Comparison of ENCODE assay signal across 8 cellular contexts in the genomic region with DNA sequence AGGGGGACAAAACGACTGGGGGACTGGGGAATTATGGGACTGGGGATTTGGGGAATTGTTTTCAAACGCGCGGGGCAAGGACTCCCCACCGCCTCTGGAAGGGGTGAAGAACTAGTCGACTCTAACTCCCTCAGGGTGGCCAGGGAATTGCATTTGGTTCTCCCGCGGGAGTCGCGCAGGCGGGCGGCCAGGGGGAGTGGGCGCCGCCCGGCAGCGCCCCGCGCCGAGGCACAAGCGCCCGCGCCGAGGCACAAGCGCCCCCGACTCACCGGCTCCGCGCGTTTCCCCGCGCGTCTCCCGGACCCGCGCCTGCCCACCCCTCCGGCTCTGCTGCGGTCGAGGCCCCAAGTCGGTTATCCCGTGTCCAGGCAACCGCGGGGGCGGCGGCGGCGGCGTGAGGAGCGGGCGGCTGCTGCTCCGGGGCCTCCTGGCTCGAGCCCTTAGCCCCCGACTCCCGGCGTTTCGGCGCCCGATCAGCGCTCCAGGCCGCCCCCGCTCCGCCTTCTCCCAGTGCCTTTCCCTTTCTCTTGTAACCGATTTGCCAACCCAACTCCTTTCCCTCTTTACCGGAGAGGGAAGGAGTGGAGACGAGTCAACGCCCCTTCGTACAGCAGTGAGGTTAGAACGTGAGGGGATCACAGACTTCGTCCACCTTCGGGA. TPM values are rescaled to one million over a fixed set of nuclear protein-coding genes. Genes with fewer than 3 reads are reported as not detected.
DNase-seq lines count a peak whose midpoint lies in the region; ATAC-seq and TF ChIP-seq lines count a peak whose summit lies in the region.

A gene with protein sequence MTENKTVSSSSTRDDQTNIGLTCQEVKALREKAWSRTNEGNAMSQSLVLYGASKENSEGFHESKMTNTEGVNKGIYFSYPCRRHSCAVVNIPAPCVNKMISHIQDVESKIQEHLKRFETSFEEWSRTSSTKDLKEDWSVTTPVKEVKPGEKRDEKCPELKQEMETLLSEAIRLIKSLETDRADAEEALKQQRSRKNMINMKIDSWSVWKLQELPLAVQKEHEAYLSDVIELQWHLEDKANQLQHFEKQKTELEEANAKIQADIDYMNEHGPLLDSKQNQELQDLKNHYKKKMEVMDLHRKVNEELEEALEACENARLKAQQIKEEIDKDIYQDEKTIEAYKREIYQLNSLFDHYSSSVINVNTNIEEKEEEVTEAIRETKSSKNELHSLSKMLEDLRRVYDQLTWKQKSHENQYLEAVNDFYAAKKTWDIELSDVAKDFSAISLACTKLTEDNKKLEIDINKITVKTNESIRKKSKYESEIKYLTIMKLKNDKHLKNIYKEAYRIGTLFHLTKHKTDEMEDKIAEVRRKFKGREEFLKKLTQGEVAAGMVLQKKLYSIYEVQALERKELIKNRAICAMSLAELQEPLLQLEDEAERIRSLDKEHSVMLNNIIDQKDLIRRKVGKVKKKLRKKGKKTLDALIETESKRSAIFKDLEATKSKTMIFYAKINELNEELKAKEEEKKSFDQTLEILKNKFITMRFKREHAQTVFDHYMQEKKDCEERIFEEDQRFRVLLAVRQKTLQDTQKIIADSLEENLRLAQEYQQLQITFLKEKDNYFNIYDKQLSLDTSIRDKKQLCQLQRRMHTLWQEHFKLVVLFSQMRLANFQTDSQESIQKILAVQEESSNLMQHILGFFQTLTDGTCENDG (minus strand): TSS at position 338 of the 660 bp plus-strand sequence. CDS start 28,633 bp downstream, outside the sequence.

- CTCF ChIA-PET in GM10248 (lab: Yijun Ruan, JAX), result no interaction called here

- TF ChIP-seq POLR2A in Peyer's patch (IDR thresholded peaks at IDR 0.05), result no peak

- TF ChIP-seq CTCF in GM10248 (IDR thresholded peaks at IDR 0.05; ENCODE audit: control extremely low read depth, extremely low read depth, low read depth, missing control alignments) (no peak), Peyer's patch (IDR thresholded peaks at IDR 0.05) (no peak)

- ATAC-seq in Right ventricle myocardium superior (ENCODE audit: poor library complexity) (peak; percentile 87), GM21381 (IDR thresholded peaks at IDR 0.05; ENCODE audit: unreplicated experiment) (no peak), HG02973 (IDR thresholded peaks at IDR 0.05; ENCODE audit: unreplicated experiment) (no peak)

- no peaks in the 10 kb centered on the region for H3K27me3 ChIP-seq in Peyer's patch

- no peaks in the 10 kb centered on the region for H3K4me1 ChIP-seq in Peyer's patch

- H3K27ac ChIP-seq in Peyer's patch, result no peak within 1 kb of the TSS

- no peaks in the 10 kb centered on the region for H3K9me3 ChIP-seq in Peyer's patch

- peak within 1 kb of the TSS; percentile 29 to 58 (median 43) for H3K4me3 ChIP-seq in Peyer's patch

- intact Hi-C loops in Right ventricle myocardium superior (cut with DNase I), result loop anchor here (5.0 kb wide), 1 partner anchor 322 kb away; no protein-coding TSS in a partner anchor
- intact Hi-C loops in posterior cingulate gyrus (cut with DNase I), result no loop called here

- DNase-seq in GM10248 (ENCODE audit: extremely low spot score), result peak; percentile 8
- peak in 1 of 3 donors; percentile 49 for DNase-seq in Peyer's patch
- peak; percentile 46 for DNase-seq in Right ventricle myocardium superior
- DNase-seq in posterior cingulate gyrus, result peak in 9 of 10 donors; percentile 12 to 88 (median 31)
- no peak for DNase-seq in activated T-cell treated with anti-CD3 and anti-CD28 coated beads, Interleukin-2, amount 50 U/mL, for 48 hours
- no peak for DNase-seq in activated CD8-positive, alpha-beta memory T cell treated with anti-CD3 and anti-CD28 coated beads, Interleukin-2, amount 50 U/mL, for 48 hours

- H3K36me3 ChIP-seq in Peyer's patch, result no peaks in the 10 kb centered on the region

- POLR2A ChIA-PET in GM10248 (lab: Yijun Ruan, JAX), result no interaction called here

RNA-seq across cellular contexts. Expression of the gene that starts here (rescaled TPM):
- total RNA-seq in Peyer's patch, result not detected
- 0.35 TPM for total RNA-seq in Right ventricle myocardium superior

Comparison
In these comparisons a context has a peak if more than half of its experiments do, and no peak if none do; other contexts are left out.
1. Peak in DNase-seq and ATAC-seq in Right ventricle myocardium superior; RNA of the gene not detected or under 1 TPM.
2. DNase-seq: peak in GM10248 (single experiment) and posterior cingulate gyrus (9 of 10); none in activated T-cell treated with anti-CD3 and anti-CD28 coated beads, Interleukin-2, amount 50 U/mL, for 48 hours (0 of 2) and activated CD8-positive, alpha-beta memory T cell treated with anti-CD3 and anti-CD28 coated beads, Interleukin-2, amount 50 U/mL, for 48 hours (single experiment).